ENCODE assay signal across 1 cellular context in the genomic region with DNA sequence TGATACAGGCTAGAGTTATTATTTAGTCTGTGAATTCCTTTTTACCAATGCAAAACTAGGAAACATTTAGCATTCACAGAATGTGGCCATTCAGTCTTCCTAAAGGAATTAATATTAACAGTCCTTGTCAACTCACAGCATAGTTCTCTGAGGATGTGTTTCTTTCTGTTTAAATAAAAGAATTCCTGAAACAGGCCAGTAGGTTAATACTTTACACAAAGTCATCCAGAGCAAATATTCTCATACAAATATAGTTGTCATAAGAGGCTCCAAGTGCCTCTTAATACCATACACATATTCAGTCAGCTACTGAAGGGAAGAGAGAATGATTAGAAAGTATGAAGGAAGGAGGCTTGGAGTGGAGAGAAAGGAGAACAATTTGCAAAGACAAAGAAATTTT.
TF ChIP-seq lines count a peak whose summit lies in the region.

No MANE protein-coding gene starts in this region.

TF ChIP-seq in SK-N-SH, 30 proteins besides CTCF, POLR2A, EP300 and RAD21 (continued from another document):
- TF ChIP-seq MXI1 (IDR thresholded peaks at IDR 0.05; ENCODE audit: low read depth, low read length) (no peak), TAF1 (IDR thresholded peaks at IDR 0.05; ENCODE audit: borderline replicate concordance, low read depth, low read length) (no peak), NFIC (IDR thresholded peaks at IDR 0.05; ENCODE audit: borderline replicate concordance) (no peak), TEAD4 (IDR thresholded peaks at IDR 0.05; ENCODE audit: borderline replicate concordance, insufficient read depth) (no peak), FOSL2 (IDR thresholded peaks at IDR 0.05; ENCODE audit: borderline replicate concordance, low read depth) (no peak), GATA2 (CRISPR knock-in tag; IDR thresholded peaks at IDR 0.05) (no peak)
